ENCODE assay signal across 22 cellular contexts in the genomic region with DNA sequence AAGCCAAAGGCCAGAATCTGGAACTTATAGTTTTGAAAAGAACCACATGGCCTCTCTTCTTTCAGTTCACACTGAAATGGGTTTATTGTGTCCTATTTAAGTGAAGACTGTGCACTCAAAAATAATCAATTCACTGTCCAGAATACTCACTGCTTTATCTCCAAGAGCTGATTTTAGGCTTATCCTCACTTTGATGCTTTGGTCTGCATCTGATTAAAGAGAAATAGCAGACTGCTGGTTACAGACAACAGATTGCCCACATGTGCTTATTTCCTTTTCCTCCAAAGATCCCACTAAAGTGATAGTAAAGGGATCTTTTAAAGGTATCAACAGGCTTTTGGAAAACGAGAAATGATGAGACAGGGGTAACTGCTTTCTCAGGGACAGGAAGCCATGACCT. TPM values are rescaled to one million over a fixed set of nuclear protein-coding genes. Genes with fewer than 3 reads are reported as not detected.
A peak's percentile ranks its signal among the peaks of the same experiment; 100 is the strongest.
DNase-seq lines count a peak whose midpoint lies in the region; ATAC-seq, FAIRE-seq and TF ChIP-seq lines count a peak whose summit lies in the region.
"Had no signal": no experiment of that assay in that cellular context is flagged by ENCODE, and none has a peak within 500 bp of the region (broad histone marks: within the 10 kb centered on the region; RNA-seq: fewer than 3 reads in every experiment).

No MANE protein-coding gene starts in this region.

- no peaks in the 10 kb centered on the region for H3K9me3 Mint-ChIP-seq in GM23338
- no peaks in the 10 kb centered on the region for H3K9me3 Mint-ChIP-seq in astrocyte (ENCODE audit: unreplicated experiment)
- H3K9me3 Mint-ChIP-seq in progenitor cell of endocrine pancreas (ENCODE audit: low read depth): no peaks in the 10 kb centered on the region
- no peaks in the 10 kb centered on the region for H3K9me3 Mint-ChIP-seq in endodermal cell
- H3K9me3 Mint-ChIP-seq: CD8-positive, alpha-beta memory T cell; IgD-negative memory B cell had no signal

- no peak for ATAC-seq in GM23338
- ATAC-seq in GM21447 (IDR thresholded peaks at IDR 0.05; ENCODE audit: unreplicated experiment): no peak
- ATAC-seq: HepG2 had no signal

- H3K27me3 ChIP-seq in GM23338 (ENCODE audit: insufficient read depth): no peaks in the 10 kb centered on the region
- no peaks in the 10 kb centered on the region for H3K27me3 ChIP-seq in astrocyte (ENCODE audit: insufficient read depth, low read length)
- H3K27me3 ChIP-seq in endodermal cell (ENCODE audit: control insufficient read depth, insufficient read depth, low read length, poor library complexity, severe bottlenecking): no peaks in the 10 kb centered on the region
- H3K27me3 ChIP-seq: BE2C had no signal

- H3K79me2 ChIP-seq in GM23338 (replicated peaks; ENCODE audit: insufficient read depth) (no peaks in the 10 kb centered on the region), astrocyte (ENCODE audit: insufficient read depth, low read length) (no peaks in the 10 kb centered on the region)

- peak; percentile 23 for FAIRE-seq in astrocyte (lab: Jason Lieb, UNC)
- FAIRE-seq: A204.1, G401.6, GM12891, GM19239, H54, HepG2 had no signal

- no peaks in the 10 kb centered on the region for H3F3A ChIP-seq in GM23338 (replicated peaks; ENCODE audit: low read depth)

- WGBS in endodermal cell (ENCODE audit: insufficient coverage in 1 of 2, insufficient read length in 1 of 2), 2 experiments: 69% methylated on average over 1 of the region's 1 CpG; no CpG with 5 or more reads in 1 of the 2 experiments

- H3K36me3 ChIP-seq in GM23338 (ENCODE audit: insufficient read depth): no peaks in the 10 kb centered on the region
- no peaks in the 10 kb centered on the region for H3K36me3 ChIP-seq in astrocyte (ENCODE audit: insufficient read depth, low read length)
- H3K36me3 ChIP-seq in endodermal cell (ENCODE audit: control insufficient read depth, insufficient read depth, low read length): no peaks in the 10 kb centered on the region
- H3K36me3 ChIP-seq: BE2C had no signal

- TF ChIP-seq CTCF in GM23338 (conservative IDR thresholded peaks at IDR 0.05; ENCODE audit: low read depth in 2 of 2): no peak
- no peak for TF ChIP-seq CTCF in astrocyte (IDR thresholded peaks at IDR 0.05; ENCODE audit: insufficient read depth, low read depth, low read length)
- TF ChIP-seq CTCF in progenitor cell of endocrine pancreas (IDR thresholded peaks at IDR 0.05; ENCODE audit: unreplicated experiment): no peak
- TF ChIP-seq CTCF in endodermal cell (conservative IDR thresholded peaks at IDR 0.05): no peak

- no peak overlapping the region for H3K4me2 ChIP-seq in GM23338
- H3K4me2 ChIP-seq in astrocyte (ENCODE audit: low read length): no peak overlapping the region

- H2AFZ ChIP-seq in GM23338 (peak overlapping the region; percentile 33), astrocyte (ENCODE audit: low read depth, low read length) (no peak overlapping the region)
- H2AFZ ChIP-seq: GM23248 had no signal

- H3K4me1 Mint-ChIP-seq in GM23338 (peaks cover 31% of the 10 kb centered on the region), astrocyte (ENCODE audit: low read depth, unreplicated experiment) (no peaks in the 10 kb centered on the region), progenitor cell of endocrine pancreas (ENCODE audit: low read depth) (peaks cover 49% of the 10 kb centered on the region), endodermal cell (peaks cover 49% of the 10 kb centered on the region)
- H3K4me1 Mint-ChIP-seq: CD4-positive, CD25-positive, alpha-beta regulatory T cell had no signal

- H3K27me3 Mint-ChIP-seq in GM23338 (ENCODE audit: insufficient read depth, low read depth, poor library complexity): peaks cover 4% of the 10 kb centered on the region
- H3K27me3 Mint-ChIP-seq in astrocyte (ENCODE audit: low read depth, unreplicated experiment): no peaks in the 10 kb centered on the region
- H3K27me3 Mint-ChIP-seq in progenitor cell of endocrine pancreas: peaks cover 6% of the 10 kb centered on the region
- no peaks in the 10 kb centered on the region for H3K27me3 Mint-ChIP-seq in endodermal cell (ENCODE audit: insufficient read depth)
- H3K27me3 Mint-ChIP-seq: CD4-positive, CD25-positive, alpha-beta regulatory T cell had no signal

- H3K36me3 Mint-ChIP-seq in GM23338 (ENCODE audit: low read depth): no peaks in the 10 kb centered on the region
- no peaks in the 10 kb centered on the region for H3K36me3 Mint-ChIP-seq in astrocyte (ENCODE audit: low read depth, unreplicated experiment)
- H3K36me3 Mint-ChIP-seq in progenitor cell of endocrine pancreas (ENCODE audit: insufficient read depth): no peaks in the 10 kb centered on the region
- H3K36me3 Mint-ChIP-seq in endodermal cell (ENCODE audit: low read depth): no peaks in the 10 kb centered on the region
- H3K36me3 Mint-ChIP-seq: CD4-positive, CD25-positive, alpha-beta regulatory T cell had no signal

- H3K4me1 ChIP-seq in GM23338 (ENCODE audit: insufficient read depth) (0 out of 2 replicates have a peak, but pooled peaks cover 3% of the 10 kb centered on the region), astrocyte (ENCODE audit: insufficient read depth, low read length) (no peaks in the 10 kb centered on the region), endodermal cell (ENCODE audit: control insufficient read depth, insufficient read depth, low read length) (no peaks in the 10 kb centered on the region)
- H3K4me1 ChIP-seq: BE2C had no signal

- H3K27ac Mint-ChIP-seq in GM23338 (no peak overlapping the region; the same call in 1 of the 2 replicates), astrocyte (ENCODE audit: unreplicated experiment) (no peak overlapping the region), progenitor cell of endocrine pancreas (peak overlapping the region; percentile 14), endodermal cell (no peak overlapping the region)
- H3K27ac Mint-ChIP-seq: CD4-positive, CD25-positive, alpha-beta regulatory T cell; IgD-negative memory B cell had no signal

- H3K9me3 ChIP-seq in astrocyte (ENCODE audit: insufficient read depth, low read depth, low read length): no peaks in the 10 kb centered on the region
- H3K9me3 ChIP-seq in endodermal cell (ENCODE audit: control insufficient read depth, low read length): no peaks in the 10 kb centered on the region
- H3K9me3 ChIP-seq: BE2C had no signal

- no peaks in the 10 kb centered on the region for H4K20me1 ChIP-seq in GM23338 (replicated peaks; ENCODE audit: insufficient read depth)
- H4K20me1 ChIP-seq in astrocyte (ENCODE audit: insufficient read depth, low read length): no peaks in the 10 kb centered on the region

- DNase-seq in GM23338 (ENCODE audit: low spot score): no peak
- DNase-seq in SK-N-DZ (ENCODE audit: low spot score): peak; percentile 81
- no peak for DNase-seq in astrocyte (ENCODE audit: low read depth)
- no peak for DNase-seq in progenitor cell of endocrine pancreas (ENCODE audit: low spot score, unreplicated experiment)
- DNase-seq in HCEC 1CT: no peak
- DNase-seq in endodermal cell: no peak
- no peak for DNase-seq in hypothalamus (lab: John Stamatoyannopoulos, UW)
- DNase-seq: ACHN; BE2C; C1 segment of cervical spinal cord; CD4-positive, CD25-positive, alpha-beta regulatory T cell; CD8-positive, alpha-beta memory T cell; COR-L47; GM23248 had no signal

- H3K4me3 ChIP-seq in GM23338 (no peak overlapping the region), astrocyte (ENCODE audit: insufficient read depth, low read depth, low read length) (no peak overlapping the region), endodermal cell (ENCODE audit: low read length) (no peak overlapping the region)
- H3K4me3 ChIP-seq: GM23248 had no signal

- no peak overlapping the region for H3K4me3 Mint-ChIP-seq in GM23338
- no peak overlapping the region for H3K4me3 Mint-ChIP-seq in astrocyte (ENCODE audit: unreplicated experiment)
- H3K4me3 Mint-ChIP-seq in progenitor cell of endocrine pancreas (ENCODE audit: low read depth): no peak overlapping the region
- H3K4me3 Mint-ChIP-seq in endodermal cell: no peak overlapping the region
- H3K4me3 Mint-ChIP-seq: CD4-positive, CD25-positive, alpha-beta regulatory T cell; CD8-positive, alpha-beta memory T cell; IgD-negative memory B cell had no signal

- H3K9ac ChIP-seq in astrocyte (ENCODE audit: low read length) (no peak overlapping the region), endodermal cell (ENCODE audit: extremely low read depth, low read length, poor library complexity, severe bottlenecking) (no peak overlapping the region)
- H3K9ac ChIP-seq: GM23248 had no signal

- no peak overlapping the region for H3K27ac ChIP-seq in GM23338 (ENCODE audit: low read depth)
- no peak overlapping the region for H3K27ac ChIP-seq in astrocyte (ENCODE audit: low read depth, low read length)
- H3K27ac ChIP-seq in endodermal cell (ENCODE audit: low read depth, low read length): no peak overlapping the region
- H3K27ac ChIP-seq: GM23248 had no signal

- no peaks in the 10 kb centered on the region for H3K9me2 ChIP-seq in GM23338 (ENCODE audit: insufficient read depth)

RNA-seq across cellular contexts. Expression of a gene that starts 30.6 kb away (rescaled TPM):
- 0.10 TPM in 1 of 2 replicates, not detected in the other for total RNA-seq in GM23338 (2014; rRNA removed; shearing (Covaris generic))
- not detected in 2 replicates for polyA plus RNA-seq in GM23338 (2016; fragmentation: Nextera tagmentation; extraction: Ambion mirVana)
- polyA plus RNA-seq in SK-N-DZ (2014; cell fraction: cytosol; rRNA removed): 0.15 TPM in 1 of 2 replicates, not detected in the other
- polyA plus RNA-seq in SK-N-DZ (2014; cell fraction: nucleus; rRNA removed): 0.08 TPM in 2 replicates
- not detected in 2 replicates for total RNA-seq in astrocyte
- total RNA-seq in progenitor cell of endocrine pancreas: 0.09 and 0.67 TPM in 2 replicates
- 1 to 10 TPM in 1 of 2 donors, under 1 TPM in 1; 0.33 to 2.7 TPM for total RNA-seq in endodermal cell
- 2.8 TPM for polyA plus RNA-seq in endodermal cell (2013, experiment 1 of 2)
- 2.7 TPM for polyA plus RNA-seq in endodermal cell (2013, experiment 2 of 2)
- total RNA-seq: CD4-positive, CD25-positive, alpha-beta regulatory T cell; CD8-positive, alpha-beta memory T cell; GM23248 had no signal
- polyA plus RNA-seq: CD4-positive, CD25-positive, alpha-beta regulatory T cell; CD8-positive, alpha-beta memory T cell; GM23248; IgD-negative memory B cell had no signal
